ENCODE assay signal across 10 cellular contexts in the genomic region with DNA sequence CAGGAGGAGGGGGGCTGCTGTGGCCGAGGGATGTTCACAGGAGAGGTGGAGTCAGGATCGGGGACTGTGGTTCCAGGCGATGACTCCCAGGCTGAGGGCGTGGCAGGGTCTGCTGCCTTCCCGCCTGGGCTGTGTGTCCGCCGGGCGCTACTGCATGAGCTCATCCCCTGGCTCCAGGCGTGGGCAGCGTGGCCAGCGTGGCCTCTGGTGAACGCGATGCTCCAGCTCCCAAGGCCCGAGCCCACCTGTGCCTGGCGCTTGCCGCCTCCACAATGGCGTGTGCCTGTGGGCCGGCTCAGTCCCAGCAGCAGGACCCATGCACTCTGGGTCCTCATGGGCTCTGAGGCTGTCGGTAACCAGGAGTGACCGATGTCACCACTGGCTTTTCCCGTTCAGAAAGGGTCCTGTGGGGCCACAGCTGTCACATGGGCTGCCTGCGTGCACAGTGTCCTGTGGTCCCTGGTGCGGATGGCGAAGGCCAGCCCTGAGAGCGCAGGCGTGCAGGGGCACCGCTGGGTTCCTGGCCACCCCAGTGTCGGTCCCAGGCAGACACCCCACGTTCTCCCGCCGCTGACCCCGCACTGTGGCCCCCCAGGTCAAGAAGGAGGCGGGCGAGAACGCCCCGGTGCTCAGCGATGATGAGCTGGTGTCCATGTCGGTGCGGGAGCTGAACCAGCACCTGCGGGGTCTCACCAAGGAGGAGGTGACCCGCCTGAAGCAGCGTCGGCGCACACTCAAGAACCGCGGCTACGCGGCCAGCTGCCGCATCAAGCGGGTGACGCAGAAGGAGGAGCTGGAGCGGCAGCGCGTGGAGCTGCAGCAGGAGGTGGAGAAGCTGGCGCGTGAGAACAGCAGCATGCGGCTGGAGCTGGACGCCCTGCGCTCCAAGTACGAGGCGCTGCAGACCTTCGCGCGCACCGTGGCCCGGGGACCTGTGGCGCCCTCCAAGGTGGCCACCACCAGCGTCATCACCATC. TPM values are rescaled to one million over a fixed set of nuclear protein-coding genes. Genes with fewer than 3 reads are reported as not detected.
A peak's percentile ranks its signal among the peaks of the same experiment; 100 is the strongest.
DNase-seq lines count a peak whose midpoint lies in the region; ATAC-seq and TF ChIP-seq lines count a peak whose summit lies in the region.
"Had no signal": no experiment of that assay in that cellular context is flagged by ENCODE, and none has a peak within 500 bp of the region (broad histone marks: within the 10 kb centered on the region; RNA-seq: fewer than 3 reads in every experiment).

No MANE protein-coding gene starts in this region.

- H3K4me3 ChIP-seq in Panc1 (ENCODE audit: low read depth in 2 of 2, low read length in 2 of 2) (no peak overlapping the region), gastroesophageal sphincter (no peak overlapping the region), skeletal muscle tissue (ENCODE audit: low read length in 3 of 3) (no peak overlapping the region)
- H3K4me3 ChIP-seq: spleen had no signal

- peaks cover 78% of the 10 kb centered on the region for H3K4me1 ChIP-seq in Panc1 (ENCODE audit: control insufficient read depth, insufficient read depth, low read length)
- peaks cover 0 to 49% (median 20%) of the 10 kb centered on the region in 3 donors for H3K4me1 ChIP-seq in gastroesophageal sphincter
- peaks cover 28 to 48% (median 40%) of the 10 kb centered on the region in 3 donors for H3K4me1 ChIP-seq in skeletal muscle tissue (ENCODE audit: control insufficient read depth in 3 of 3, insufficient read depth in 3 of 3, low read length in 3 of 3)

- POLR2A ChIA-PET in Panc1 (lab: Charles Lee): interaction anchor here (0.6 kb wide), 1 partner anchor 8 kb away, joined by 3 read pairs; no protein-coding TSS in a partner anchor

- TF ChIP-seq POLR2A in gastroesophageal sphincter (IDR thresholded peaks at IDR 0.05): no peak

- H3K36me3 ChIP-seq in Panc1 (ENCODE audit: control insufficient read depth, insufficient read depth, low read length) (peaks cover 3% of the 10 kb centered on the region; the same call in 1 of the 2 replicates), gastroesophageal sphincter (peaks cover 0 to 71% of the 10 kb centered on the region in 2 donors), skeletal muscle tissue (ENCODE audit: control insufficient read depth in 3 of 3, insufficient read depth in 3 of 3, low read length in 3 of 3) (peaks cover 18 to 35% (median 26%) of the 10 kb centered on the region in 3 donors)

- H3K9me3 ChIP-seq in Panc1 (ENCODE audit: control insufficient read depth, insufficient read depth, low read depth, low read length) (no peaks in the 10 kb centered on the region), gastroesophageal sphincter (no peaks in the 10 kb centered on the region), skeletal muscle tissue (ENCODE audit: control insufficient read depth in 3 of 3, low read length in 3 of 3) (no peaks in the 10 kb centered on the region)
- H3K9me3 ChIP-seq: spleen had no signal

- 95 to 100% methylated on average over 2 to 14 of the region's 68 CpGs for WGBS in gastroesophageal sphincter (ENCODE audit: low coverage in 1 of 2), 2 donors

- no peak for TF ChIP-seq CTCF in Panc1 (IDR thresholded peaks at IDR 0.05)
- TF ChIP-seq CTCF in gastroesophageal sphincter (IDR thresholded peaks at IDR 0.05): no peak
- no peak for TF ChIP-seq CTCF in GM10266 (IDR thresholded peaks at IDR 0.05; ENCODE audit: control insufficient read depth, insufficient read depth, low read depth, missing control alignments)

- intact Hi-C loops in Panc1 (cut with micrococcal nuclease; ENCODE audit: unreplicated experiment): no loop called here

- TF ChIP-seq EP300 in gastroesophageal sphincter (IDR thresholded peaks at IDR 0.05): no peak

- ATAC-seq in Panc1 (no peak), gastroesophageal sphincter (no peak), HG02884 (IDR thresholded peaks at IDR 0.05; ENCODE audit: unreplicated experiment) (no peak), esophagus mucosa (no peak)
- ATAC-seq: activated CD8-positive, alpha-beta T cell treated with anti-CD3 and anti-CD28 coated beads, Interleukin-2, amount 10 ng/mL, durations not matched to agents 7 days and 5 days had no signal

- no TSS peak for BruUV-seq in Panc1 (replicated peaks; lab: Mats Ljungman, UMichigan)

- in situ Hi-C loops in Panc1 (cut with HindIII; ENCODE audit: low pct_unique_long_range_greater_than_20kb, low sequenced_read_pairs): no loop called here

- no peak for DNase-seq in Panc1 (ENCODE audit: low read depth, low spot score)
- no peak for DNase-seq in GM10266 (ENCODE audit: extremely low spot score)
- DNase-seq: activated CD8-positive, alpha-beta T cell treated with anti-CD3 and anti-CD28 coated beads, Interleukin-2, amount 10 ng/mL, durations not matched to agents 7 days and 5 days; DMS 273 treated with DMSO at 0.1 percent for 48 hours; spleen; SW 1271 had no signal

- H3K27me3 ChIP-seq in Panc1 (ENCODE audit: control insufficient read depth, insufficient read depth, low read length) (no peaks in the 10 kb centered on the region), gastroesophageal sphincter (no peaks in the 10 kb centered on the region), skeletal muscle tissue (ENCODE audit: control insufficient read depth in 3 of 3, insufficient read depth in 3 of 3, low read length in 3 of 3) (no peaks in the 10 kb centered on the region)
- H3K27me3 ChIP-seq: spleen had no signal

- CTCF ChIA-PET in Panc1 (lab: Charles Lee): no interaction called here

- H3K27ac ChIP-seq in Panc1 (ENCODE audit: low read length): peak overlapping the region; percentile 88
- H3K27ac ChIP-seq in gastroesophageal sphincter: peak overlapping the region in 3 of 4 donors; percentile 97 to 100 (median 100)
- peak overlapping the region; percentile 100 for H3K27ac ChIP-seq in skeletal muscle tissue (ENCODE audit: low read depth, low read length)

- H3K9ac ChIP-seq in skeletal muscle tissue (ENCODE audit: low read depth in 1 of 3, low read length in 3 of 3): peak overlapping the region in 1 of 3 donors; percentile 33

RNA-seq across cellular contexts. Expression of gene MAFK, which starts 9.1 kb away (rescaled TPM):
- total RNA-seq in Panc1 (2021; ENCODE audit: unreplicated experiment) (125 TPM), gastroesophageal sphincter (100 to 1,000 TPM in 1 of 4 donors, 10 to 100 TPM in 3; 64.6 to 104 (median 77.0) TPM), skeletal muscle tissue (6.8 TPM), esophagus mucosa (12.6 TPM)
- polyA plus RNA-seq in Panc1 (2012; ENCODE audit: insufficient read length): 120 TPM

RNA-seq across cellular contexts. Expression of gene TMEM184A, which starts 16.4 kb away (rescaled TPM):
- total RNA-seq in Panc1 (2021; ENCODE audit: unreplicated experiment) (9.2 TPM), gastroesophageal sphincter (1 to 10 TPM in 1 of 4 donors, under 1 TPM in 2, not detected in 1; 0.15 to 1.5 (median 0.31) TPM), skeletal muscle tissue (not detected), esophagus mucosa (86.6 TPM)
- 13.7 TPM for polyA plus RNA-seq in Panc1 (2012; ENCODE audit: insufficient read length)
- total RNA-seq: activated CD8-positive, alpha-beta T cell treated with anti-CD3 and anti-CD28 coated beads, Interleukin-2, amount 10 ng/mL, durations not matched to agents 7 days and 5 days had no signal

RNA-seq across cellular contexts. Expression of gene PSMG3, which starts 30.2 kb away (rescaled TPM):
- 59.4 TPM for total RNA-seq in Panc1 (2021; ENCODE audit: unreplicated experiment)
- polyA plus RNA-seq in Panc1 (2012; ENCODE audit: insufficient read length): 81.5 TPM
- 10 to 100 TPM; 27.7 to 36.6 (median 35.7) TPM for total RNA-seq in gastroesophageal sphincter
- 19.3 TPM for total RNA-seq in skeletal muscle tissue
- 39.8 TPM for total RNA-seq in esophagus mucosa

RNA-seq across cellular contexts. Expression of gene INTS1, which starts 35.4 kb away (rescaled TPM):
- 173 TPM for total RNA-seq in Panc1 (2021; ENCODE audit: unreplicated experiment)
- polyA plus RNA-seq in Panc1 (2012; ENCODE audit: insufficient read length): 196 TPM
- 10 to 100 TPM; 29.8 to 65.5 (median 41.4) TPM for total RNA-seq in gastroesophageal sphincter
- total RNA-seq in skeletal muscle tissue: 16.7 TPM
- total RNA-seq in esophagus mucosa: 50.4 TPM
